Comparison of ENCODE assay signal across 17 cellular contexts in the genomic region with DNA sequence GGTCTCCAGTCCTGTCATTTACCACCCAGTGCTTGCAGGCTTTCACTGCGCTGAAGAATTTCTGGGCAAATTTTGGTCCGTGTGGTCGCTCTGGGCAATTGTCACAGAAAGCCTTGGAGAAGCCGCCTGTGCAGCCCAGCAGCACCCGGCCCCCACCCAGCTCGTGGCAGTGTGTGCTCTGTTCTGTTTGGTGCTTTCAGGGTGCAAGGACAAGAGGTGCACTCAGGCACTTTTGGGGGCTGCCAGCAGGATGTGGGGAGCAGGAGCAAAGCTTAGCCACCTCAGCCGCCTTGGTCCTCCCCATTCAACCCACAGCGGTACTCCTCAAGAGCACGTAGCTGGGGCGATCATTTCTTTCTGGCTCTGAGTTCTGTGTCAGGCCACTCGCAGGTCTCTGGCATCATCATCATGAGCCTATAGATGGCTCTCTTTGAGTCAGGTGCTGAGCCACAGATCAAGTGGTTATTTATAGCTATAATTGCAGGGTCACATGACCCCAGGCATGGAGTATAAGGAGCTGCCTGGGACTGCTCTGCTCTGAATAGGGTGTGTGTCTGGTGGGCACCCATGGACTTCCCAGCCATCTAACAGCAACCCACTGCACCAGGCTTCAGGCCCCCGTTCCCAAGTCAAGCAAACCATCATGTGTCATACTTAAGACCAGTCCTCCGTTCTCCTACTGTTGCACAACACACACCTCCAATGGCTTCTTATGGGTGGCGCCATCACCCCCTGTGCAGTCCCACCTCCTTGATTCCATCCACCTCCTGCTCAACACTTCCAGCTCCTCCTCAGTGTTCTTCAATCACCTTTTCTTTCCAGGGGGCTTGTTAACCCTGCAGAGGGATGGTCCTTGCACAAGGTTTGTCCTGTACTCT. TPM values are rescaled to one million over a fixed set of nuclear protein-coding genes. Genes with fewer than 3 reads are reported as not detected.
"Had no signal": no experiment of that assay in that cellular context is flagged by ENCODE, and none has a peak within 500 bp of the region (broad histone marks: within the 10 kb centered on the region; RNA-seq: fewer than 3 reads in every experiment).

No MANE protein-coding gene starts in this region.

- DNase-seq: activated CD4-positive, alpha-beta T cell treated with anti-CD3 and anti-CD28 coated beads, Interleukin-2, amount 50 U/mL, for 4 hours; activated T-cell treated with anti-CD3 and anti-CD28 coated beads, Interleukin-2, amount 50 U/mL, for 4 hours; brain microvascular endothelial cell; foreskin melanocyte; left lung; mucosa of descending colon; naive B cell; stimulated activated naive CD8-positive, alpha-beta T cell treated with anti-CD3 and anti-CD28 coated beads, Interleukin-15, Interleukin-2, amounts not matched to agents 100 U/mL and 50 U/mL, for 24 hours; substantia nigra; SW 1271 had no signal

- H3K27me3 Mint-ChIP-seq: central memory CD8-positive, alpha-beta T cell had no signal

- H3K27ac ChIP-seq: brain microvascular endothelial cell, coronary artery, left lung, neutrophil, parathyroid adenoma, tibial artery had no signal

- H3K4me1 Mint-ChIP-seq: central memory CD8-positive, alpha-beta T cell; naive B cell had no signal

- H3K4me3 Mint-ChIP-seq: activated T-cell treated with anti-CD3 and anti-CD28 coated beads, Interleukin-2, amount 50 U/mL, for 4 hours; central memory CD8-positive, alpha-beta T cell; T-helper 2 cell treated with Interferon-gamma antibody and Interleukin-4, amounts not matched to agents 5 μg/mL and 100 μg/mL, for 36 hours had no signal

- H3K36me3 ChIP-seq: brain microvascular endothelial cell, left lung, neutrophil, tibial artery had no signal

- H3K4me3 ChIP-seq: coronary artery, left lung, mucosa of descending colon, tibial artery had no signal

- H3K27ac Mint-ChIP-seq: T-helper 2 cell treated with Interferon-gamma antibody and Interleukin-4, amounts not matched to agents 5 μg/mL and 100 μg/mL, for 36 hours had no signal

- ATAC-seq: activated T-cell treated with anti-CD3 and anti-CD28 coated beads, Interleukin-2, amount 50 U/mL, for 4 hours; left lung; mucosa of descending colon; stimulated activated naive CD8-positive, alpha-beta T cell treated with anti-CD3 and anti-CD28 coated beads, Interleukin-15, Interleukin-2, amounts not matched to agents 100 U/mL and 50 U/mL, for 24 hours had no signal

- H3K9me3 ChIP-seq: left lung, mucosa of descending colon, neutrophil, tibial artery had no signal

- H3K4me1 ChIP-seq: left lung, parathyroid adenoma had no signal

- H3K9me3 Mint-ChIP-seq: activated T-cell treated with anti-CD3 and anti-CD28 coated beads, Interleukin-2, amount 50 U/mL, for 4 hours; central memory CD8-positive, alpha-beta T cell; T-helper 2 cell treated with Interferon-gamma antibody and Interleukin-4, amounts not matched to agents 5 μg/mL and 100 μg/mL, for 36 hours had no signal

- H3K27me3 ChIP-seq: brain microvascular endothelial cell, left lung, neutrophil, tibial artery had no signal

RNA-seq across cellular contexts. Expression of gene TENT5C, which starts 18.1 kb away (rescaled TPM):
- total RNA-seq: epithelial cell of proximal tubule had no signal
